In the genomic region with DNA sequence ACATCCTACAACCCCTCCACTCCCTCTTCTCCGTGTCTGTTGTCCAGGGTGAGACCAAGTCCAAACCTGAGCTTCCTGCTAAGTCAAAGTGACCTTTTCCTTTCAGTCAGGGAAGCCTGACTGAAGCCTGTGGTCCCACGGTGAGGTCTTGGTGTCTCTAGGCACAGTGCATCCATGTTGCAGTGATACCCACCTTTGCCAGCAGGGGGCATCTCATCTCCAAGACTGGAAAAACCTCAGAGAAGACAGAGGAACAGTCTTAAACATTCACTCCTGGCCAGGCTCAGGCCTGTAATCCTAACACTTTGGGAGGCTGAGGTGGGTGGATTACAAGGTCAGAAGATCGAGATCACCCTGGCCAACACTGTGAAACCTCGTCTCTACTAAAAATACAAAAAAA, we compare ENCODE assay signal across 9 cellular contexts. TPM values are rescaled to one million over a fixed set of nuclear protein-coding genes. Genes with fewer than 3 reads are reported as not detected.
DNase-seq lines count a peak whose midpoint lies in the region; ATAC-seq, FAIRE-seq and TF ChIP-seq lines count a peak whose summit lies in the region.
"Not testable (repeated sequence)": the region's sequence is repeated elsewhere in the genome, so short reads cannot be mapped to it uniquely, and the experiment has no call there.
"Had no signal": no experiment of that assay in that cellular context is flagged by ENCODE, and none has a peak within 500 bp of the region (broad histone marks: within the 10 kb centered on the region; RNA-seq: fewer than 3 reads in every experiment).

No MANE protein-coding gene starts in this region.

- 4 to 23% (median 12%) methylated on average over 3 to 4 of the region's 4 CpGs for WGBS in small intestine, 3 donors

- not testable (repeated sequence) for H3K4me3 Mint-ChIP-seq in activated CD4-positive, alpha-beta memory T cell treated with anti-CD3 and anti-CD28 coated beads, Interleukin-2, amount 10 ng/mL, durations not matched to agents 7 days and 5 days

- H3K9me3 ChIP-seq in NT2/D1 (ENCODE audit: insufficient read depth, low read length); small intestine (ENCODE audit: control insufficient read depth, low read depth): not testable (repeated sequence)

- TF ChIP-seq CTCF in choroid plexus epithelial cell (conservative IDR thresholded peaks at IDR 0.05; ENCODE audit: low read depth, low read length): peak; percentile 66

- H3K9ac ChIP-seq in NT2/D1 (ENCODE audit: insufficient read length, low read depth): not testable (repeated sequence)

- CTCF ChIA-PET in activated CD4-positive, alpha-beta memory T cell treated with anti-CD3 and anti-CD28 coated beads, Interleukin-2, amount 10 ng/mL, durations not matched to agents 7 days and 5 days (lab: Charles Lee): not testable (repeated sequence)

- not testable (repeated sequence) for H3K36me3 Mint-ChIP-seq in activated CD4-positive, alpha-beta memory T cell treated with anti-CD3 and anti-CD28 coated beads, Interleukin-2, amount 10 ng/mL, durations not matched to agents 7 days and 5 days (ENCODE audit: low read depth)

- not testable (repeated sequence) for H3K27ac ChIP-seq in small intestine (ENCODE audit: low read depth in 1 of 2, low read length in 1 of 2)

- TF ChIP-seq POLR2A in GM12892 (IDR thresholded peaks at IDR 0.05; ENCODE audit: low read depth, low read length): not testable (repeated sequence)

- DNase-seq in ACHN (peak; percentile 28), NT2/D1 (ENCODE audit: low read depth, low spot score) (peak; percentile 46), choroid plexus epithelial cell (ENCODE audit: low read depth) (peak; percentile 61), iPS-NIHi7 (ENCODE audit: extremely low spot score) (peak; percentile 29), small intestine (peak; percentile 57)
- not testable (repeated sequence) for DNase-seq in GM12892 (ENCODE audit: insufficient read length)
- DNase-seq in activated CD4-positive, alpha-beta memory T cell treated with anti-CD3 and anti-CD28 coated beads, Interleukin-2, amount 10 ng/mL, durations not matched to agents 7 days and 5 days: peak; percentile 46

- not testable (repeated sequence) for H3K4me1 Mint-ChIP-seq in activated CD4-positive, alpha-beta memory T cell treated with anti-CD3 and anti-CD28 coated beads, Interleukin-2, amount 10 ng/mL, durations not matched to agents 7 days and 5 days

- H3K27me3 ChIP-seq in NT2/D1 (ENCODE audit: insufficient read depth, insufficient read length); small intestine (ENCODE audit: control insufficient read depth in 2 of 2, insufficient read depth in 2 of 2, low read length in 2 of 2): not testable (repeated sequence)

- H3K27me3 Mint-ChIP-seq in activated CD4-positive, alpha-beta memory T cell treated with anti-CD3 and anti-CD28 coated beads, Interleukin-2, amount 10 ng/mL, durations not matched to agents 7 days and 5 days: not testable (repeated sequence)

- H3K27ac Mint-ChIP-seq in activated CD4-positive, alpha-beta memory T cell treated with anti-CD3 and anti-CD28 coated beads, Interleukin-2, amount 10 ng/mL, durations not matched to agents 7 days and 5 days: not testable (repeated sequence)

- peak; percentile 69 for ATAC-seq in HG03432 (IDR thresholded peaks at IDR 0.05; ENCODE audit: unreplicated experiment)

- H3K9me3 Mint-ChIP-seq in activated CD4-positive, alpha-beta memory T cell treated with anti-CD3 and anti-CD28 coated beads, Interleukin-2, amount 10 ng/mL, durations not matched to agents 7 days and 5 days: not testable (repeated sequence)

- in situ Hi-C loops in ACHN (cut with HindIII; ENCODE audit: low pct_ligation_motif_present, low pct_unique_long_range_greater_than_20kb, low sequenced_read_pairs): not testable (repeated sequence)

- not testable (repeated sequence) for H3K36me3 ChIP-seq in NT2/D1 (ENCODE audit: insufficient read depth, insufficient read length, low read length); small intestine (ENCODE audit: control insufficient read depth in 2 of 2, insufficient read depth in 2 of 2, low read length in 2 of 2)

- POLR2A ChIA-PET in activated CD4-positive, alpha-beta memory T cell treated with anti-CD3 and anti-CD28 coated beads, Interleukin-2, amount 10 ng/mL, durations not matched to agents 7 days and 5 days (lab: Charles Lee): not testable (repeated sequence)

- H3K4me1 ChIP-seq in NT2/D1 (ENCODE audit: insufficient read depth, insufficient read length); small intestine (ENCODE audit: control insufficient read depth in 2 of 2, insufficient read depth in 1 of 2, low read depth in 1 of 2, low read length in 1 of 2): not testable (repeated sequence)

- peak; percentile 63 for FAIRE-seq in GM12892 (lab: Jason Lieb, UNC)
- FAIRE-seq in small intestine (lab: Jason Lieb, UNC): not testable (repeated sequence)

- H3K4me3 ChIP-seq in NT2/D1 (ENCODE audit: insufficient read length, low read depth); choroid plexus epithelial cell (ENCODE audit: low read depth, low read length); small intestine (ENCODE audit: low read depth in 1 of 2, low read length in 2 of 2): not testable (repeated sequence)

RNA-seq across cellular contexts. Expression of a gene that starts 23.4 kb away (rescaled TPM):
- polyA plus RNA-seq in GM12892 (2012; ENCODE audit: missing spikeins): not detected
- total RNA-seq in activated CD4-positive, alpha-beta memory T cell treated with anti-CD3 and anti-CD28 coated beads, Interleukin-2, amount 10 ng/mL, durations not matched to agents 7 days and 5 days: not detected
- 1 to 10 TPM in 1 of 3 donors, not detected in 2; 1.6 TPM for polyA plus RNA-seq in small intestine
- total RNA-seq: activated naive CD4-positive, alpha-beta T cell treated with anti-CD3 and anti-CD28 coated beads, Interleukin-2, amount 50 U/mL, for 72 hours had no signal
